In the genomic region with DNA sequence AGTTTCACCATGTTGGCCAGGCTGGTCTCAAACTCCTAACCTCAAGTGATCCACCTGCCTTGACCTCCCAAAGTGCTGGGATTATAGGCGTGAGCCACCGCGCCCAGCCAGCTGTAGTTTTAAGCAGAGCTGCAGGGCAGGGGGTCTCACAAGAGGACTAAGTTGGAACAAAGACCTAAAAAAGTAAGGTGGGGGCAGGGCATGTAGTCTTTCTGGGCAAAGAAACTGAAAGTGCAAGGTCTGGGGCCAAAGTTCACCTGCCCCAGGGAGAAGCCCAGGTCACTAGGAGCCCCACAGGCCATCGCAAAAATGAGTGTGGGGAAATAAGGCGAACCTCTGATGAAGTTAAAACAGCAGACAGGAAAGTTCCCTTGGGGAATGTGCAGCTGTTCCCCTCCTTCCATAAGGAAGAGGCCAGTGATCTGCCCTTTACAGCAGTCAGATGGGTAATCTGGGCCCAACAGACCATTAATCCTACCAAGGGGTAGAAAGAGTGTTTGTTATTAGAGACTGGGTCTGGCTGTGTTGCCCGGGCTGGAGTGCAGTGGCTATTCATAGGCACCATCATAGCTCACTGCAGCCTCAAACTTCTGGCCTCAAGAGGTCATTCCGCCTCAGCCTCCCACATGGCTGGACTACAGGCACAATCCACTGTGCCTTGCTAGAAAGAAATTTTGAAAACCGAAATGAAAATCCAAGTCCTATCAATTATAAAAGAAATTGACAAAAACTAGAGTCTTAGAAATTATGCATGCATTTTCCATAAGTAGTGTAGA, we compare ENCODE assay signal across 17 cellular contexts. TPM values are rescaled to one million over a fixed set of nuclear protein-coding genes. Genes with fewer than 3 reads are reported as not detected.
DNase-seq lines count a peak whose midpoint lies in the region; ATAC-seq, FAIRE-seq and TF ChIP-seq lines count a peak whose summit lies in the region.
"Had no signal": no experiment of that assay in that cellular context is flagged by ENCODE, and none has a peak within 500 bp of the region (broad histone marks: within the 10 kb centered on the region; RNA-seq: fewer than 3 reads in every experiment).

No MANE protein-coding gene starts in this region.

- no peaks in the 10 kb centered on the region for H4K20me1 ChIP-seq in BLaER1

- H3K9me3 ChIP-seq in BLaER1: 0 out of 2 replicates have a peak, but pooled peaks cover 7% of the 10 kb centered on the region
- no peaks in the 10 kb centered on the region for H3K9me3 ChIP-seq in liver (ENCODE audit: control insufficient read depth in 4 of 4, low read length in 3 of 4)
- H3K9me3 ChIP-seq: esophagus squamous epithelium, heart left ventricle, thyroid gland had no signal

- H3K4me1 ChIP-seq in BLaER1 (peaks cover 34% of the 10 kb centered on the region), liver (ENCODE audit: control insufficient read depth in 4 of 4, insufficient read depth in 4 of 4, low read length in 3 of 4) (peaks cover 10 to 69% (median 44%) of the 10 kb centered on the region in 4 donors)

- no peak for TF ChIP-seq POLR2A in GM12891 (IDR thresholded peaks at IDR 0.05; ENCODE audit: low read depth, low read length)

- H3K36me3 Mint-ChIP-seq in Calu3 (ENCODE audit: insufficient read depth, unreplicated experiment): peaks cover 29% of the 10 kb centered on the region
- peaks cover 53% of the 10 kb centered on the region for H3K36me3 Mint-ChIP-seq in activated T-helper 1 cell treated with anti-CD3 and anti-CD28 coated beads, Interleukin-12 subunit alpha, Interleukin-12 subunit beta, Interleukin-2, Interleukin-4 antibody, amounts not matched to agents 30 ng/mL and 10 ng/mL and 1 ng/mL, durations not matched to agents 14 hours and 24 hours and 36 hours (ENCODE audit: low read depth)

- H3K4me2 ChIP-seq in BLaER1: peak overlapping the region; percentile 95; the same call in 1 of the 2 replicates

- no peak for DNase-seq in Calu3
- no peak for DNase-seq in activated T-helper 1 cell treated with anti-CD3 and anti-CD28 coated beads, Interleukin-12 subunit alpha, Interleukin-12 subunit beta, Interleukin-2, Interleukin-4 antibody, amounts not matched to agents 30 ng/mL and 10 ng/mL and 1 ng/mL, durations not matched to agents 14 hours and 24 hours and 36 hours (ENCODE audit: low spot score)
- no peak for DNase-seq in GM12891 (ENCODE audit: insufficient read length, low spot score)
- no peak for DNase-seq in foreskin fibroblast
- DNase-seq: activated naive CD4-positive, alpha-beta T cell treated with anti-CD3 and anti-CD28 coated beads, Interleukin-2, amount 10 ng/mL, durations not matched to agents 7 days and 5 days; DMS79; esophagus squamous epithelium; heart left ventricle; NCI-H1930; NCI-H510A; stimulated activated CD4-positive, alpha-beta T cell treated with anti-CD3 and anti-CD28 coated beads, Interleukin-4, amount 100 ng/mL, for 4 hours; thyroid gland had no signal

- peak overlapping the region; percentile 18 for H3K4me3 Mint-ChIP-seq in Calu3 (ENCODE audit: low read depth, unreplicated experiment)
- peak overlapping the region; percentile 90 for H3K4me3 Mint-ChIP-seq in activated T-helper 1 cell treated with anti-CD3 and anti-CD28 coated beads, Interleukin-12 subunit alpha, Interleukin-12 subunit beta, Interleukin-2, Interleukin-4 antibody, amounts not matched to agents 30 ng/mL and 10 ng/mL and 1 ng/mL, durations not matched to agents 14 hours and 24 hours and 36 hours

- CTCF ChIA-PET in Calu3 (lab: Charles Lee): no interaction called here

- BruUV-seq in Calu3 (replicated peaks; lab: Mats Ljungman, UMichigan): no TSS peak

- WGBS in liver: 65% methylated on average over 8 of the region's 8 CpGs

- H3K27me3 Mint-ChIP-seq in Calu3 (ENCODE audit: unreplicated experiment): no peaks in the 10 kb centered on the region
- H3K27me3 Mint-ChIP-seq in activated T-helper 1 cell treated with anti-CD3 and anti-CD28 coated beads, Interleukin-12 subunit alpha, Interleukin-12 subunit beta, Interleukin-2, Interleukin-4 antibody, amounts not matched to agents 30 ng/mL and 10 ng/mL and 1 ng/mL, durations not matched to agents 14 hours and 24 hours and 36 hours (ENCODE audit: insufficient read depth): no peaks in the 10 kb centered on the region
- H3K27me3 Mint-ChIP-seq: activated naive CD4-positive, alpha-beta T cell treated with anti-CD3 and anti-CD28 coated beads, Interleukin-2, amount 10 ng/mL, durations not matched to agents 7 days and 5 days had no signal

- H3K27ac ChIP-seq in BLaER1: no peak overlapping the region
- peak overlapping the region; percentile 30 to 67 for H3K27ac ChIP-seq in liver (ENCODE audit: low read depth in 1 of 2, low read length in 2 of 2)
- H3K27ac ChIP-seq: esophagus squamous epithelium, heart left ventricle, thyroid gland had no signal

- intact Hi-C loops in Calu3 (cut with micrococcal nuclease; ENCODE audit: unreplicated experiment): loop anchor here (5.0 kb wide), 1 partner anchor 79 kb away; no protein-coding TSS in a partner anchor
- intact Hi-C loops in activated T-helper 1 cell treated with anti-CD3 and anti-CD28 coated beads, Interleukin-12 subunit alpha, Interleukin-12 subunit beta, Interleukin-2, Interleukin-4 antibody, amounts not matched to agents 30 ng/mL and 10 ng/mL and 1 ng/mL, durations not matched to agents 14 hours and 24 hours and 36 hours (cut with micrococcal nuclease): loop anchor here (5.0 kb wide), 1 partner anchor 371 kb away; no protein-coding TSS in a partner anchor

- peaks cover 55% of the 10 kb centered on the region for H3K4me1 Mint-ChIP-seq in Calu3 (ENCODE audit: low read depth, unreplicated experiment)
- peaks cover 79% of the 10 kb centered on the region for H3K4me1 Mint-ChIP-seq in activated T-helper 1 cell treated with anti-CD3 and anti-CD28 coated beads, Interleukin-12 subunit alpha, Interleukin-12 subunit beta, Interleukin-2, Interleukin-4 antibody, amounts not matched to agents 30 ng/mL and 10 ng/mL and 1 ng/mL, durations not matched to agents 14 hours and 24 hours and 36 hours (ENCODE audit: low read depth)

- H3K36me3 ChIP-seq in BLaER1 (peaks cover 54% of the 10 kb centered on the region), liver (ENCODE audit: control insufficient read depth in 4 of 4, insufficient read depth in 3 of 4, low read depth in 1 of 4, low read length in 3 of 4) (peaks cover 0 to 11% (median 3%) of the 10 kb centered on the region in 4 donors)

- peak in 1 of 2 donors; percentile 43 for TF ChIP-seq RAD21 in liver (IDR thresholded peaks at IDR 0.05)

- H3K9me3 Mint-ChIP-seq in Calu3 (ENCODE audit: low read depth, unreplicated experiment): no peaks in the 10 kb centered on the region
- H3K9me3 Mint-ChIP-seq in activated T-helper 1 cell treated with anti-CD3 and anti-CD28 coated beads, Interleukin-12 subunit alpha, Interleukin-12 subunit beta, Interleukin-2, Interleukin-4 antibody, amounts not matched to agents 30 ng/mL and 10 ng/mL and 1 ng/mL, durations not matched to agents 14 hours and 24 hours and 36 hours: peaks cover 17% of the 10 kb centered on the region
- H3K9me3 Mint-ChIP-seq: brain had no signal

- no peak overlapping the region for H3K9ac ChIP-seq in BLaER1
- H3K9ac ChIP-seq in liver (ENCODE audit: low read depth in 1 of 2, low read length in 2 of 2): no peak overlapping the region

- no peak for ATAC-seq in GM19324 (IDR thresholded peaks at IDR 0.05; ENCODE audit: low FRiP score, unreplicated experiment)
- ATAC-seq: heart left ventricle had no signal

- H3K27me3 ChIP-seq in BLaER1 (no peaks in the 10 kb centered on the region), liver (ENCODE audit: control insufficient read depth in 4 of 4, insufficient read depth in 4 of 4, low read length in 3 of 4) (no peaks in the 10 kb centered on the region)
- H3K27me3 ChIP-seq: esophagus squamous epithelium, heart left ventricle, thyroid gland had no signal

- H3K4me3 ChIP-seq in BLaER1 (no peak overlapping the region), liver (ENCODE audit: low read depth in 1 of 3, low read length in 3 of 3) (peak overlapping the region in 1 of 3 donors; percentile 20), foreskin fibroblast (ENCODE audit: low read depth in 1 of 2, low read length in 2 of 2) (no peak overlapping the region)
- H3K4me3 ChIP-seq: esophagus squamous epithelium, heart left ventricle, thyroid gland had no signal

- TF ChIP-seq CTCF in Calu3 (IDR thresholded peaks at IDR 0.05; ENCODE audit: unreplicated experiment): no peak
- no peak for TF ChIP-seq CTCF in liver (IDR thresholded peaks at IDR 0.05; ENCODE audit: low read depth, low read length, missing input control)
- TF ChIP-seq CTCF in foreskin fibroblast (IDR thresholded peaks at IDR 0.05; ENCODE audit: low read depth, low read length): no peak

- no peak for FAIRE-seq in GM12891 (lab: Jason Lieb, UNC)

- no peak overlapping the region for H3K27ac Mint-ChIP-seq in Calu3 (ENCODE audit: unreplicated experiment)
- peak overlapping the region; percentile 40 for H3K27ac Mint-ChIP-seq in activated T-helper 1 cell treated with anti-CD3 and anti-CD28 coated beads, Interleukin-12 subunit alpha, Interleukin-12 subunit beta, Interleukin-2, Interleukin-4 antibody, amounts not matched to agents 30 ng/mL and 10 ng/mL and 1 ng/mL, durations not matched to agents 14 hours and 24 hours and 36 hours
- H3K27ac Mint-ChIP-seq: activated naive CD4-positive, alpha-beta T cell treated with anti-CD3 and anti-CD28 coated beads, Interleukin-2, amount 10 ng/mL, durations not matched to agents 7 days and 5 days; brain had no signal

TF ChIP-seq in liver, 16 proteins besides CTCF, POLR2A, EP300 and RAD21 (continues in another document):
- TF ChIP-seq YY1 (IDR thresholded peaks at IDR 0.05) (peak; percentile 28), RXRA (IDR thresholded peaks at IDR 0.05) (peak; percentile 78 to 92), GABPA (IDR thresholded peaks at IDR 0.05 in 1 of 2, conservative IDR thresholded peaks at IDR 0.05 in 1 of 2) (no peak), SP1 (IDR thresholded peaks at IDR 0.05) (peak; percentile 90)

TF ChIP-seq in GM12891, 5 proteins besides CTCF, POLR2A, EP300 and RAD21 (continues in another document):
- no peak for TF ChIP-seq POU2F2 (IDR thresholded peaks at IDR 0.05; ENCODE audit: low read depth, low read length)
- no peak for TF ChIP-seq SPI1 (IDR thresholded peaks at IDR 0.05; ENCODE audit: low read depth, low read length)
- TF ChIP-seq TAF1 (IDR thresholded peaks at IDR 0.05; ENCODE audit: low read depth, low read length): no peak
- no peak for TF ChIP-seq POLR2AphosphoS5 (IDR thresholded peaks at IDR 0.05; ENCODE audit: low read depth, low read length)

RNA-seq across cellular contexts. Expression of a gene that starts 2.8 kb away (rescaled TPM):
- 37.5 and 38.2 TPM in 2 replicates for total RNA-seq in Calu3 (2022)
- total RNA-seq in activated T-helper 1 cell treated with anti-CD3 and anti-CD28 coated beads, Interleukin-12 subunit alpha, Interleukin-12 subunit beta, Interleukin-2, Interleukin-4 antibody, amounts not matched to agents 30 ng/mL and 10 ng/mL and 1 ng/mL, durations not matched to agents 14 hours and 24 hours and 36 hours: 109 and 119 TPM in 2 replicates
- 10 to 100 TPM; 23.5 to 39.2 TPM for total RNA-seq in liver
- 10 to 100 TPM; 21.6 to 26.6 TPM for polyA plus RNA-seq in liver
- polyA plus RNA-seq in GM12891 (2012; ENCODE audit: low read depth, missing spikeins): 16.7 TPM

RNA-seq across cellular contexts. Expression of a gene that starts 36.5 kb away (rescaled TPM):
- total RNA-seq in Calu3 (2022): 0.19 and 0.61 TPM in 2 replicates
- total RNA-seq in activated T-helper 1 cell treated with anti-CD3 and anti-CD28 coated beads, Interleukin-12 subunit alpha, Interleukin-12 subunit beta, Interleukin-2, Interleukin-4 antibody, amounts not matched to agents 30 ng/mL and 10 ng/mL and 1 ng/mL, durations not matched to agents 14 hours and 24 hours and 36 hours: 0.05 and 0.20 TPM in 2 replicates
- under 1 TPM; 0.42 to 0.59 TPM for total RNA-seq in liver
- under 1 TPM; 0.08 to 0.28 TPM for polyA plus RNA-seq in liver
- 1.2 TPM for polyA plus RNA-seq in GM12891 (2012; ENCODE audit: low read depth, missing spikeins)
- total RNA-seq: dermis microvascular lymphatic vessel endothelial cell had no signal
